ENCODE assay signal across 2 cellular contexts in genomic region chr19:46210634-46211033, GRCh38.
TF ChIP-seq lines count a peak whose summit lies in the region.

No MANE protein-coding gene starts in this region.

TF ChIP-seq in GM23338, 12 proteins besides CTCF, POLR2A, EP300 and RAD21:
- TF ChIP-seq ETS1 (IDR thresholded peaks at IDR 0.05) (no peak), CREB1 (CRISPR knock-in tag; IDR thresholded peaks at IDR 0.05; ENCODE audit: low read depth) (no peak), POLR2AphosphoS5 (IDR thresholded peaks at IDR 0.05; ENCODE audit: low read depth) (no peak), NANOG (IDR thresholded peaks at IDR 0.05; ENCODE audit: borderline replicate concordance) (no peak), STAT1 (IDR thresholded peaks at IDR 0.05; ENCODE audit: unreplicated experiment) (no peak), EZH2 (IDR thresholded peaks at IDR 0.05; ENCODE audit: low read depth, unreplicated experiment) (no peak), REST (IDR thresholded peaks at IDR 0.05; ENCODE audit: unreplicated experiment) (no peak), ZNF114 (CRISPR knock-in tag; IDR thresholded peaks at IDR 0.05) (no peak), JUNB (IDR thresholded peaks at IDR 0.05; ENCODE audit: unreplicated experiment) (no peak), ZNF331 (CRISPR knock-in tag; IDR thresholded peaks at IDR 0.05; ENCODE audit: low read depth) (no peak), ZNF462 (CRISPR knock-in tag; IDR thresholded peaks at IDR 0.05) (no peak), EZH2phosphoT487 (IDR thresholded peaks at IDR 0.05; ENCODE audit: unreplicated experiment) (no peak)

TF ChIP-seq in endothelial cell of umbilical vein, 7 proteins besides CTCF, POLR2A, EP300 and RAD21:
- no peak for TF ChIP-seq MAX (IDR thresholded peaks at IDR 0.05; ENCODE audit: insufficient read depth, insufficient read length)
- no peak for TF ChIP-seq MYC (IDR thresholded peaks at IDR 0.05; ENCODE audit: low read depth, low read length)
- no peak for TF ChIP-seq FOS (IDR thresholded peaks at IDR 0.05; ENCODE audit: borderline replicate concordance, insufficient read depth, low read length)
